In the genomic region with DNA sequence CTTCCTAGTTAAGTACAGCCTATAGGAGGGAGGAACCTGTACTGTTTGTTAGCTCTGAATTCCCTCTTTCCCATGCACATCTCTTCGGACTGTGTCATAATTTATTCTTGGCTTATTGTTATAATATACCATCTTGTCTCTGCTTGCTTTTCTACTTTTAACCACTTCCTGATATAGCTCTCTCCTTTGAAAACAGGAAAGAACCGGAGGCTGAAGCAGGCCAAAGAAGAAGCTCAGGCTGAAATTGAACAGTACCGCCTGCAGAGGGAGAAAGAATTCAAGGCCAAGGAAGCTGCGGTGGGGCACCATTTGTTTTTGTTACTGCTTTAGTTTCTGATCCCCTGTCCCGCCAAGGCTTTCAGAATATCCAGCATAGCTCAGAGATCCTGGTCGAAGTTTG, we compare ENCODE assay signal across 1 cellular context.
TF ChIP-seq lines count a peak whose summit lies in the region.

No MANE protein-coding gene starts in this region.

TF ChIP-seq in K562, 482 proteins besides CTCF, POLR2A, EP300 and RAD21:
- TF ChIP-seq, protein P1, sequence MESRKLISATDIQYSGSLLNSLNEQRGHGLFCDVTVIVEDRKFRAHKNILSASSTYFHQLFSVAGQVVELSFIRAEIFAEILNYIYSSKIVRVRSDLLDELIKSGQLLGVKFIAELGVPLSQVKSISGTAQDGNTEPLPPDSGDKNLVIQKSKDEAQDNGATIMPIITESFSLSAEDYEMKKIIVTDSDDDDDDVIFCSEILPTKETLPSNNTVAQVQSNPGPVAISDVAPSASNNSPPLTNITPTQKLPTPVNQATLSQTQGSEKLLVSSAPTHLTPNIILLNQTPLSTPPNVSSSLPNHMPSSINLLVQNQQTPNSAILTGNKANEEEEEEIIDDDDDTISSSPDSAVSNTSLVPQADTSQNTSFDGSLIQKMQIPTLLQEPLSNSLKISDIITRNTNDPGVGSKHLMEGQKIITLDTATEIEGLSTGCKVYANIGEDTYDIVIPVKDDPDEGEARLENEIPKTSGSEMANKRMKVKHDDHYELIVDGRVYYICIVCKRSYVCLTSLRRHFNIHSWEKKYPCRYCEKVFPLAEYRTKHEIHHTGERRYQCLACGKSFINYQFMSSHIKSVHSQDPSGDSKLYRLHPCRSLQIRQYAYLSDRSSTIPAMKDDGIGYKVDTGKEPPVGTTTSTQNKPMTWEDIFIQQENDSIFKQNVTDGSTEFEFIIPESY (CRISPR knock-in tag; IDR thresholded peaks at IDR 0.05), result 0 out of 2 replicates have a peak, but pooled peaks have one; percentile 18
- no peak for TF ChIP-seq NEUROD1 (IDR thresholded peaks at IDR 0.05; ENCODE audit: borderline replicate concordance, low read depth, low read length, partially characterized antibody)
- no peak for TF ChIP-seq MCM7 (IDR thresholded peaks at IDR 0.05)
